In the genomic region with DNA sequence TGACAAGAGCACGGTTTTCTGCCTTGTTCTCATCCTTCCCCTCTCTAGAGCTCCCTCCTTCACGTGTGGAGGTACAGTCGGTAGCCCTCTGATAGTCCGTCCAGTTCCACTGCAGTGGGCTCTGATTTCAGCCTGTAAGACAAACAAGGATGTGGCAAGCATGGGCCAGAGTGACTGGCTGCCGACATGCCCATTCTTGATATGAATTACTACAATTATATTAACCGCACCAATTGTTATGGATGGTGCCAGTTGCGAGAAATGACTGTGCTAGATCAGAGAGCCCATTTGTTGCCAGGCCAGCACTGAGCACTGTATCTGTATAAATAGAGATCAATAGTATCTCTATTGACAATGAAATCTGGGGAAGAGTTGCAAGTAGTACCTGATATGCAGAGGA, we compare ENCODE assay signal across 22 cellular contexts.
DNase-seq lines count a peak whose midpoint lies in the region; ATAC-seq, FAIRE-seq and TF ChIP-seq lines count a peak whose summit lies in the region.
"Had no signal": no experiment of that assay in that cellular context is flagged by ENCODE, and none has a peak within 500 bp of the region (broad histone marks: within the 10 kb centered on the region; RNA-seq: fewer than 3 reads in every experiment).

No MANE protein-coding gene starts in this region.

- ATAC-seq in SK-N-SH treated with all-trans-retinoic acid at 6 μM for 48 hours (no peak), GM21447 (IDR thresholded peaks at IDR 0.05; ENCODE audit: unreplicated experiment) (no peak)
- ATAC-seq: HepG2, Panc1, T-cell had no signal

- H4K5ac ChIP-seq in H1 (ENCODE audit: insufficient read length, low read depth, low read length): no peak overlapping the region

- H2BK20ac ChIP-seq in H1 (ENCODE audit: low read length): no peak overlapping the region

- no peak overlapping the region for H3K4me2 ChIP-seq in H1 (ENCODE audit: insufficient read depth in 1 of 2, low read depth in 2 of 2, low read length in 2 of 2)

- H3K4ac ChIP-seq in H1 (replicated peaks; ENCODE audit: insufficient read length, low read depth, low read length): no peak overlapping the region

- H2BK12ac ChIP-seq in H1 (ENCODE audit: low read depth, low read length): no peak overlapping the region

- TF ChIP-seq EP300 in H1 (IDR thresholded peaks at IDR 0.05; ENCODE audit: borderline replicate concordance in 1 of 2, low read depth in 2 of 2, low read length in 2 of 2): no peak

- no peak overlapping the region for H2AFZ ChIP-seq in H1 (ENCODE audit: low read length)

- 89% methylated on average over 7 of the region's 7 CpGs; no CpG with 5 or more reads in 1 of the 2 experiments for WGBS in H1 (ENCODE audit: extremely low coverage in 1 of 2, insufficient coverage in 1 of 2, insufficient read length in 1 of 2, insufficient replicate concordance in 2 of 2, low coverage in 1 of 2, low lambda C conversion rate in 2 of 2, missing lambda C conversion rate in 1 of 2), 2 experiments

- H4K20me1 ChIP-seq in H1 (replicated peaks in 1 of 2; ENCODE audit: control insufficient read depth in 1 of 2, insufficient read depth in 2 of 2, low read length in 2 of 2): peaks cover 0 to 2% of the 10 kb centered on the region in 2 experiments

- no peak for FAIRE-seq in H1 (lab: Jason Lieb, UNC)
- FAIRE-seq: HepG2 had no signal

- no peak overlapping the region for H2BK120ac ChIP-seq in H1 (replicated peaks; ENCODE audit: low read depth, low read length)

- H3K56ac ChIP-seq in H1 (replicated peaks; ENCODE audit: insufficient read length, low read depth, low read length): no peak overlapping the region

- peaks cover 2% of the 10 kb centered on the region; the same call in 1 of the 2 replicates for H3K23me2 ChIP-seq in H1 (ENCODE audit: low read depth, low read length)

- H3K79me2 ChIP-seq in H1 (ENCODE audit: control insufficient read depth in 1 of 2, insufficient read depth in 2 of 2, low read length in 2 of 2): no peaks in the 10 kb centered on the region

- TF ChIP-seq RAD21 in H1 (IDR thresholded peaks at IDR 0.05 in 1 of 2, conservative IDR thresholded peaks at IDR 0.05 in 1 of 2; ENCODE audit: low read depth in 2 of 2, low read length in 2 of 2): no peak

- no peak overlapping the region for H3K18ac ChIP-seq in H1 (ENCODE audit: extremely low read depth, low read length)

- H2AK5ac ChIP-seq in H1 (ENCODE audit: low read depth, low read length): no peak overlapping the region

- H3K36me3 ChIP-seq in H1 (ENCODE audit: control insufficient read depth in 2 of 4, insufficient read depth in 4 of 4, low read length in 3 of 4): no peaks in the 10 kb centered on the region
- no peaks in the 10 kb centered on the region for H3K36me3 ChIP-seq in SJCRH30
- H3K36me3 ChIP-seq in H7 (replicated peaks; ENCODE audit: control insufficient read depth, insufficient read depth, low read length): no peaks in the 10 kb centered on the region
- H3K36me3 ChIP-seq: HAP-1 had no signal

- POLR2A ChIA-PET in H1 (lab: Charles Lee; ENCODE audit: partially characterized antibody): no interaction called here

- no peak overlapping the region for H3K27ac ChIP-seq in H1 (ENCODE audit: low read depth, low read length)
- no peak overlapping the region for H3K27ac ChIP-seq in SJCRH30
- H3K27ac ChIP-seq: HL-60 had no signal

- H3K79me1 ChIP-seq in H1 (ENCODE audit: low read depth, low read length): no peaks in the 10 kb centered on the region

- TF ChIP-seq POLR2A in H1 (IDR thresholded peaks at IDR 0.05; ENCODE audit: control extremely low read depth in 1 of 2, low read depth in 2 of 2, low read length in 2 of 2): no peak

- 0 out of 2 replicates have a peak overlapping the region, but pooled peaks have one; percentile 5 for H2BK15ac ChIP-seq in H1 (ENCODE audit: low read length)

- H3K4me1 ChIP-seq in H1 (replicated peaks in 1 of 4; ENCODE audit: control insufficient read depth in 3 of 4, insufficient read depth in 4 of 4, low read length in 3 of 4) (peaks cover 0 to 2% (median 0%) of the 10 kb centered on the region in 4 experiments; a peak in 2 of 7 replicates), SJCRH30 (peaks cover 11% of the 10 kb centered on the region; the same call in 1 of the 2 replicates)
- H3K4me1 ChIP-seq: HAP-1 had no signal

- DNase-seq in NCI-H748 (lab: John Stamatoyannopoulos, UW; ENCODE audit: unreplicated experiment): peak; percentile 32
- DNase-seq in NCI-H748 treated with DMSO at 0.1 percent for 48 hours (lab: John Stamatoyannopoulos, UW): no peak
- peak; percentile 45 for DNase-seq in NCI-H146 (lab: John Stamatoyannopoulos, UW)
- DNase-seq in H1 (ENCODE audit: low read depth in 1 of 2, low spot score in 2 of 2): no peak
- DNase-seq in SJCRH30: no peak
- no peak for DNase-seq in H7
- DNase-seq: 8988T; AML-193; DMS79; KBM-7; NCI-H2171; NCI-H446; NCI-H526; NK-92 treated with Interleukin-12 subunit alpha and Interleukin-12 subunit beta, amount 100 ng/mL, for 24 hours; SIG-M5; T-cell had no signal

- H3K4me3 ChIP-seq in H1 (ENCODE audit: extremely low read depth in 1 of 4, insufficient read depth in 2 of 4, low read depth in 3 of 4, low read length in 4 of 4): no peak overlapping the region
- no peak overlapping the region for H3K4me3 ChIP-seq in SJCRH30
- H3K4me3 ChIP-seq in H7 (ENCODE audit: insufficient read depth, low read depth, low read length): no peak overlapping the region
- H3K4me3 ChIP-seq: HAP-1 had no signal

- no peaks in the 10 kb centered on the region for H3K9me3 ChIP-seq in H1 (ENCODE audit: insufficient read depth in 2 of 2, low read depth in 1 of 2, low read length in 1 of 2)
- H3K9me3 ChIP-seq in SJCRH30 (replicated peaks): no peaks in the 10 kb centered on the region
- H3K9me3 ChIP-seq: HAP-1 had no signal

- H3K14ac ChIP-seq in H1 (ENCODE audit: insufficient read length): no peak overlapping the region

- H3K23ac ChIP-seq in H1 (ENCODE audit: insufficient read length): no peak overlapping the region

- no peak for TF ChIP-seq CTCF in H1 (IDR thresholded peaks at IDR 0.05; ENCODE audit: control extremely low read depth in 1 of 3, insufficient read depth in 1 of 3, low read depth in 1 of 3, low read length in 3 of 3)

- H3K9ac ChIP-seq in H1 (replicated peaks in 1 of 4; ENCODE audit: extremely low read depth in 1 of 4, low read depth in 3 of 4, low read length in 3 of 4): no peak overlapping the region

- H4K91ac ChIP-seq in H1 (replicated peaks; ENCODE audit: insufficient read length, low read length): no peak overlapping the region

- no peak overlapping the region for H2BK5ac ChIP-seq in H1 (ENCODE audit: low read depth, low read length)

- H4K8ac ChIP-seq in H1 (ENCODE audit: extremely low read depth, insufficient read depth, low read length): no peak overlapping the region

- CTCF ChIA-PET in H1 (lab: Charles Lee; ENCODE audit: partially characterized antibody): interaction anchor here (0.6 to 0.7 kb wide), 2 partner anchors 85 to 242 kb away, joined by 3 read pairs; no protein-coding TSS in a partner anchor

- H3K27me3 ChIP-seq in H1 (replicated peaks in 1 of 4; ENCODE audit: control insufficient read depth in 3 of 4, extremely low read depth in 1 of 4, insufficient read depth in 3 of 4, low read length in 3 of 4) (no peaks in the 10 kb centered on the region), SJCRH30 (no peaks in the 10 kb centered on the region), H7 (ENCODE audit: control insufficient read depth, insufficient read depth, low read length) (no peaks in the 10 kb centered on the region)

TF ChIP-seq in H1, 55 proteins besides CTCF, POLR2A, EP300 and RAD21:
- TF ChIP-seq SP4 (IDR thresholded peaks at IDR 0.05; ENCODE audit: low read length): no peak
TF ChIP-seq in H1: peak in this region for 0.

TF ChIP-seq in SK-N-SH treated with all-trans-retinoic acid at 6 μM for 48 hours, 23 proteins besides CTCF, POLR2A, EP300 and RAD21:
- TF ChIP-seq TOX (CRISPR knock-in tag; IDR thresholded peaks at IDR 0.05; ENCODE audit: borderline replicate concordance): no peak
- TF ChIP-seq PPARA (CRISPR knock-in tag; IDR thresholded peaks at IDR 0.05; ENCODE audit: borderline replicate concordance): no peak
- TF ChIP-seq, protein P1, sequence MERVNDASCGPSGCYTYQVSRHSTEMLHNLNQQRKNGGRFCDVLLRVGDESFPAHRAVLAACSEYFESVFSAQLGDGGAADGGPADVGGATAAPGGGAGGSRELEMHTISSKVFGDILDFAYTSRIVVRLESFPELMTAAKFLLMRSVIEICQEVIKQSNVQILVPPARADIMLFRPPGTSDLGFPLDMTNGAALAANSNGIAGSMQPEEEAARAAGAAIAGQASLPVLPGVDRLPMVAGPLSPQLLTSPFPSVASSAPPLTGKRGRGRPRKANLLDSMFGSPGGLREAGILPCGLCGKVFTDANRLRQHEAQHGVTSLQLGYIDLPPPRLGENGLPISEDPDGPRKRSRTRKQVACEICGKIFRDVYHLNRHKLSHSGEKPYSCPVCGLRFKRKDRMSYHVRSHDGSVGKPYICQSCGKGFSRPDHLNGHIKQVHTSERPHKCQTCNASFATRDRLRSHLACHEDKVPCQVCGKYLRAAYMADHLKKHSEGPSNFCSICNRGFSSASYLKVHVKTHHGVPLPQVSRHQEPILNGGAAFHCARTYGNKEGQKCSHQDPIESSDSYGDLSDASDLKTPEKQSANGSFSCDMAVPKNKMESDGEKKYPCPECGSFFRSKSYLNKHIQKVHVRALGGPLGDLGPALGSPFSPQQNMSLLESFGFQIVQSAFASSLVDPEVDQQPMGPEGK (CRISPR knock-in tag; IDR thresholded peaks at IDR 0.05; ENCODE audit: borderline replicate concordance): no peak
- TF ChIP-seq, protein P2, sequence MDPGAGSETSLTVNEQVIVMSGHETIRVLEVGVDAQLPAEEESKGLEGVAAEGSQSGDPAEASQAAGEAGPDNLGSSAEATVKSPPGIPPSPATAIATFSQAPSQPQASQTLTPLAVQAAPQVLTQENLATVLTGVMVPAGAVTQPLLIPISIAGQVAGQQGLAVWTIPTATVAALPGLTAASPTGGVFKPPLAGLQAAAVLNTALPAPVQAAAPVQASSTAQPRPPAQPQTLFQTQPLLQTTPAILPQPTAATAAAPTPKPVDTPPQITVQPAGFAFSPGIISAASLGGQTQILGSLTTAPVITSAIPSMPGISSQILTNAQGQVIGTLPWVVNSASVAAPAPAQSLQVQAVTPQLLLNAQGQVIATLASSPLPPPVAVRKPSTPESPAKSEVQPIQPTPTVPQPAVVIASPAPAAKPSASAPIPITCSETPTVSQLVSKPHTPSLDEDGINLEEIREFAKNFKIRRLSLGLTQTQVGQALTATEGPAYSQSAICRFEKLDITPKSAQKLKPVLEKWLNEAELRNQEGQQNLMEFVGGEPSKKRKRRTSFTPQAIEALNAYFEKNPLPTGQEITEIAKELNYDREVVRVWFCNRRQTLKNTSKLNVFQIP (CRISPR knock-in tag; IDR thresholded peaks at IDR 0.05; ENCODE audit: borderline replicate concordance, low read depth): no peak
- TF ChIP-seq ZFP30 (CRISPR knock-in tag; IDR thresholded peaks at IDR 0.05): no peak

Comparison
In these comparisons a context has a peak if more than half of its experiments do, and no peak if none do; other contexts are left out.
1. DNase-seq: peak in NCI-H748 (single experiment) and NCI-H146 (single experiment); none in NCI-H748 treated with DMSO at 0.1 percent for 48 hours (single experiment), H1 (0 of 2), SJCRH30 (0 of 2) and H7 (single experiment).